ENCODE assay signal across 9 cellular contexts in the genomic region with DNA sequence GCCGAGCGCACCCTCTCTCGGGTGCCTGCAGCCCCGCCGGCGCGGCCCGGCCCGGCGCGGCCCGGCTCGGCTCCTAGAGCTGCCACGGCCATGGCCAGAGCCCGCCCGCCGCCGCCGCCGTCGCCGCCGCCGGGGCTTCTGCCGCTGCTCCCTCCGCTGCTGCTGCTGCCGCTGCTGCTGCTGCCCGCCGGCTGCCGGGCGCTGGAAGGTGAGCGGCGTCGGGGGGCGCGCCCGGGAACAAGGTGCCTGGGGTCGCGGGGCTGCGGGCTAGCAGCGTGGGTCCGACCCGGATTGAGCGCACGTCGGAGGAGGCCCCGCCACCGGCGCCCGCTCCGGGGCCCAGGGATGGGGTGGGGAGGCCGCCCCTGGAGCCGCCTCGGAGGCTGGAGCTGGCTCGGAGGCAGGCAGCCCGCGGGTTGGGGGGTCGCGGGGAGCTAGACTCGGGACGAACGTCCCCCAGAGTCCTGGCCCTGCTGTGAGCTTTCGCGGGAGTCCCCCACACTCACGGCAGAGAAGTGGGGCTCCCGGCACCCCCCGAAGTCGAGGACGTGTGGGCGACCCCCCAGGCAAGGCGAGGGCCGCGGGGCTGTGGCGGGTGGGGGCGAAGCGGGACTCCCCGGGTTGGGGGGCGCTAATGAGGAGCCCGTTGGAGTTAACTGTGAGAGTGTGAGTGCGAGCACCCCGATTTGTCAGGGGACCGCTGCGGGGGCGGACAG. TPM values are rescaled to one million over a fixed set of nuclear protein-coding genes. Genes with fewer than 3 reads are reported as not detected.
DNase-seq lines count a peak whose midpoint lies in the region; ATAC-seq and TF ChIP-seq lines count a peak whose summit lies in the region.
"Had no signal": no experiment of that assay in that cellular context is flagged by ENCODE, and none has a peak within 500 bp of the region (broad histone marks: within the 10 kb centered on the region; RNA-seq: fewer than 3 reads in every experiment).

No MANE protein-coding gene starts in this region.

- no TSS peak for BruUV-seq in OCI-LY7 (replicated peaks; lab: Mats Ljungman, UMichigan)

- POLR2A ChIA-PET in CD8-positive, alpha-beta T cell (lab: Charles Lee): interaction anchor here (1.4 to 1.7 kb wide), 3 partner anchors 10 to 217 kb away, joined by 3 to 8 read pairs (median 6); partner anchors contain the start of gene MAGEF1
- POLR2A ChIA-PET in OCI-LY7 (lab: Charles Lee): no interaction called here

- H3K27me3 ChIP-seq in CD8-positive, alpha-beta T cell (ENCODE audit: insufficient read depth, low read length): peaks cover 6% of the 10 kb centered on the region
- H3K27me3 ChIP-seq in Peyer's patch: no peaks in the 10 kb centered on the region

- H3K79me2 ChIP-seq in OCI-LY7 (ENCODE audit: insufficient read depth, low read depth, low read length): no peaks in the 10 kb centered on the region

- H3K4me3 Mint-ChIP-seq in CD8-positive, alpha-beta T cell: peak overlapping the region; percentile 39
- peak overlapping the region; percentile 86 for H3K4me3 Mint-ChIP-seq in osteocyte (ENCODE audit: unreplicated experiment)

- no peaks in the 10 kb centered on the region for H4K20me1 ChIP-seq in OCI-LY7 (ENCODE audit: insufficient read depth, low read length)

- H3K27me3 Mint-ChIP-seq in CD8-positive, alpha-beta T cell (ENCODE audit: low read depth): peaks cover 34% of the 10 kb centered on the region
- peaks cover 30% of the 10 kb centered on the region for H3K27me3 Mint-ChIP-seq in osteocyte (ENCODE audit: unreplicated experiment)

- intact Hi-C loops in CD8-positive, alpha-beta T cell (cut with DNase I, micrococcal nuclease): no loop called here
- intact Hi-C loops in OCI-LY7 (cut with micrococcal nuclease; ENCODE audit: unreplicated experiment): no loop called here

- H3K4me2 ChIP-seq in OCI-LY7 (ENCODE audit: low read length): no peak overlapping the region

- no peak overlapping the region for H2AFZ ChIP-seq in OCI-LY7 (ENCODE audit: low read length)

- CTCF ChIA-PET in CD8-positive, alpha-beta T cell (lab: Charles Lee): interaction anchor here (0.8 to 2.3 kb wide), 13 partner anchors 11 to 262 kb away, joined by 3 to 31 read pairs (median 5); no protein-coding TSS in a partner anchor
- CTCF ChIA-PET in OCI-LY7 (lab: Charles Lee; ENCODE audit: unreplicated experiment): no interaction called here

- no peaks in the 10 kb centered on the region for H3K9me3 ChIP-seq in CD8-positive, alpha-beta T cell (ENCODE audit: low read length)
- H3K9me3 ChIP-seq in Peyer's patch: no peaks in the 10 kb centered on the region
- H3K9me3 ChIP-seq in OCI-LY7 (ENCODE audit: low read length): no peaks in the 10 kb centered on the region

- H3K27ac ChIP-seq in CD8-positive, alpha-beta T cell (ENCODE audit: low read depth, low read length): no peak overlapping the region
- H3K27ac ChIP-seq in Peyer's patch (peak overlapping the region; percentile 48 to 63 (median 60)), OCI-LY7 (ENCODE audit: low read depth, low read length, poor library complexity, severe bottlenecking) (no peak overlapping the region)

- no peak overlapping the region for H3K4me3 ChIP-seq in CD8-positive, alpha-beta T cell (ENCODE audit: low read depth, low read length)
- H3K4me3 ChIP-seq in Peyer's patch (peak overlapping the region; percentile 49 to 76 (median 65)), fibroblast of the aortic adventitia (ENCODE audit: low read depth, low read length) (peak overlapping the region; percentile 73), OCI-LY7 (ENCODE audit: low read depth, low read length, poor library complexity, severe bottlenecking) (no peak overlapping the region)

- no peak overlapping the region for H3K27ac Mint-ChIP-seq in CD8-positive, alpha-beta T cell
- no peak overlapping the region for H3K27ac Mint-ChIP-seq in osteocyte (ENCODE audit: unreplicated experiment)
- H3K27ac Mint-ChIP-seq: activated CD4-positive, alpha-beta T cell treated with anti-CD3 and anti-CD28 coated beads, Interleukin-2, amount 10 ng/mL, durations not matched to agents 7 days and 5 days had no signal

- H3K36me3 Mint-ChIP-seq in CD8-positive, alpha-beta T cell: no peaks in the 10 kb centered on the region
- no peaks in the 10 kb centered on the region for H3K36me3 Mint-ChIP-seq in osteocyte (ENCODE audit: unreplicated experiment)

- H3K9me2 ChIP-seq in OCI-LY7 (ENCODE audit: insufficient read depth, low read length): no peaks in the 10 kb centered on the region

- peaks cover 39% of the 10 kb centered on the region for H3K4me1 ChIP-seq in CD8-positive, alpha-beta T cell (ENCODE audit: insufficient read depth, low read length)
- peaks cover 7 to 55% (median 14%) of the 10 kb centered on the region in 4 donors for H3K4me1 ChIP-seq in Peyer's patch
- no peaks in the 10 kb centered on the region for H3K4me1 ChIP-seq in OCI-LY7 (ENCODE audit: insufficient read depth, low read length, poor library complexity, severe bottlenecking)

- no peaks in the 10 kb centered on the region for H3K9me3 Mint-ChIP-seq in CD8-positive, alpha-beta T cell
- no peaks in the 10 kb centered on the region for H3K9me3 Mint-ChIP-seq in osteocyte (ENCODE audit: unreplicated experiment)
- H3K9me3 Mint-ChIP-seq: activated CD4-positive, alpha-beta T cell treated with anti-CD3 and anti-CD28 coated beads, Interleukin-2, amount 10 ng/mL, durations not matched to agents 7 days and 5 days had no signal

- no peak for DNase-seq in CD8-positive, alpha-beta T cell
- DNase-seq in Peyer's patch (peak in 1 of 3 donors; percentile 65), fibroblast of the aortic adventitia (ENCODE audit: low read depth) (no peak), osteocyte (ENCODE audit: extremely low spot score, unreplicated experiment) (no peak), KG1 (lab: John Stamatoyannopoulos, UW) (no peak), OCI-LY7 (ENCODE audit: low spot score) (no peak)
- no peak for DNase-seq in stimulated activated CD4-positive, alpha-beta T cell treated with anti-CD3 and anti-CD28 coated beads, Interleukin-2, amount 100 ng/mL, for 48 hours
- DNase-seq: activated CD4-positive, alpha-beta T cell treated with anti-CD3 and anti-CD28 coated beads, Interleukin-2, amount 10 ng/mL, durations not matched to agents 7 days and 5 days had no signal

- peaks cover 35% of the 10 kb centered on the region for H3K4me1 Mint-ChIP-seq in CD8-positive, alpha-beta T cell (ENCODE audit: low read depth)
- H3K4me1 Mint-ChIP-seq in osteocyte (ENCODE audit: unreplicated experiment): peaks cover 47% of the 10 kb centered on the region

- no peak for TF ChIP-seq POLR2A in Peyer's patch (IDR thresholded peaks at IDR 0.05)

- no peak for ATAC-seq in CD8-positive, alpha-beta T cell
- no peak for ATAC-seq in GM18907 (IDR thresholded peaks at IDR 0.05; ENCODE audit: unreplicated experiment)

- H3K36me3 ChIP-seq in CD8-positive, alpha-beta T cell (ENCODE audit: insufficient read depth, low read length): no peaks in the 10 kb centered on the region
- no peaks in the 10 kb centered on the region for H3K36me3 ChIP-seq in Peyer's patch
- H3K36me3 ChIP-seq in OCI-LY7 (ENCODE audit: insufficient read depth, low read length): no peaks in the 10 kb centered on the region

- TF ChIP-seq CTCF in CD8-positive, alpha-beta T cell (IDR thresholded peaks at IDR 0.05): no peak
- TF ChIP-seq CTCF in Peyer's patch (IDR thresholded peaks at IDR 0.05) (no peak), fibroblast of the aortic adventitia (IDR thresholded peaks at IDR 0.05; ENCODE audit: insufficient read depth, low read length) (no peak), osteocyte (IDR thresholded peaks at IDR 0.05) (no peak), OCI-LY7 (conservative IDR thresholded peaks at IDR 0.05; ENCODE audit: low read length) (no peak)

RNA-seq across cellular contexts. Expression of gene EPHB3, which starts 0.7 kb away (rescaled TPM):
- total RNA-seq in CD8-positive, alpha-beta T cell: not detected
- total RNA-seq in Peyer's patch (10 to 100 TPM in 3 of 4 donors, 1 to 10 TPM in 1; 6.0 to 59.4 (median 17.2) TPM), fibroblast of the aortic adventitia (ENCODE audit: low replicate concordance) (2.5 and 4.7 TPM in 2 replicates), osteocyte (10.6 and 11.4 TPM in 2 replicates), OCI-LY7 (2022) (not detected in 2 replicates)
- not detected in 2 replicates for total RNA-seq in OCI-LY7 (2014; rRNA removed; shearing (Covaris generic))

Comparison
In these comparisons a context has a peak if more than half of its experiments do, and no peak if none do; other contexts are left out.
1. H3K27ac ChIP-seq: peak in Peyer's patch (4 of 4); none in CD8-positive, alpha-beta T cell (single experiment) and OCI-LY7 (single experiment).
2. H3K4me3 ChIP-seq: peak in Peyer's patch (4 of 4) and fibroblast of the aortic adventitia (single experiment); none in CD8-positive, alpha-beta T cell (single experiment) and OCI-LY7 (single experiment).